Comparison of ENCODE assay signal across 1 cellular context in the genomic region with DNA sequence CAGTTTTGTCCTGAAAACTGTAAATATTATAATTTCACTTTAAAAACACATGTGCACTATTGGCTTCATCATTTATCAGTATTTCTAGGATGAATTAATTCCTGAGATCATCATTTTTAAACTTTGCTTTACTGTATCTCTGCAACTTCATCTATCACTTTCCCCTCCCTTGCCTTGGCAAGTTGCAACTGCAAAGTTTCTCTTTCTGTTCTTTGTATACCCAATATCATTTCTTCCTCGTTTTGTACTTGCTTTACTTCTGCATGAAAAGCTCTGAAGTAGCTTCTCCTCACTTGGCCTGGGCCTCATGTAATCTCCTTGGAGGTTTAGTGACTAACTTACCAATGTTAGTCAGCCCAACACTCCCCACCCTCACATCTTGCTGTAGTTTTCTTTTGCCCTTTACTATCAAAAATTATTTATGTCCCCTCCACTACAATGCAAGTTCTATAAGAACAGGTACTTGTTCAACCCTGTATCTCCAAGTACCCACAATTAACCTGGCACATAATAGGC.
TF ChIP-seq lines count a peak whose summit lies in the region.

No MANE protein-coding gene starts in this region.

TF ChIP-seq in IMR-90, 13 proteins besides CTCF, POLR2A, EP300 and RAD21:
- TF ChIP-seq MAFK (IDR thresholded peaks at IDR 0.05; ENCODE audit: low read depth, low read length): no peak
- TF ChIP-seq RFX5 (IDR thresholded peaks at IDR 0.05; ENCODE audit: low read depth, low read length): no peak
